In genomic region chr17:29587591-29587990, GRCh38 we compare ENCODE assay signal across 8 cellular contexts. TPM values are rescaled to one million over a fixed set of nuclear protein-coding genes. Genes with fewer than 3 reads are reported as not detected.
A peak's percentile ranks its signal among the peaks of the same experiment; 100 is the strongest.
DNase-seq lines count a peak whose midpoint lies in the region; ATAC-seq and TF ChIP-seq lines count a peak whose summit lies in the region.
"Had no signal": no experiment of that assay in that cellular context is flagged by ENCODE, and none has a peak within 500 bp of the region (broad histone marks: within the 10 kb centered on the region; RNA-seq: fewer than 3 reads in every experiment).

No MANE protein-coding gene starts in this region.

- intact Hi-C loops in HCT116 (cut with micrococcal nuclease), result no loop called here

- H3K4me2 ChIP-seq in HCT116 (ENCODE audit: low read length), result peak overlapping the region; percentile 93

- no TSS peak for BruUV-seq in HCT116 (replicated peaks; lab: Mats Ljungman, UMichigan)

- no peak for TF ChIP-seq POLR2A in HCT116 (IDR thresholded peaks at IDR 0.05; ENCODE audit: borderline replicate concordance, extremely low read depth, insufficient read depth, insufficient read length)

- H3K36me3 Mint-ChIP-seq in WTC11, result peaks cover 11% of the 10 kb centered on the region; the same call in 1 of the 2 replicates

- no peaks in the 10 kb centered on the region for H3K27me3 ChIP-seq in HCT116 (ENCODE audit: insufficient read depth, low read length)

- DNase-seq in HCT116 (ENCODE audit: low read depth, low spot score), result no peak
- DNase-seq in WTC11 (ENCODE audit: low spot score), result no peak
- DNase-seq in fibroblast of the aortic adventitia (ENCODE audit: low read depth), result no peak
- no peak for DNase-seq in NCI-H2081 (lab: John Stamatoyannopoulos, UW)
- no peak for DNase-seq in epidermal melanocyte (ENCODE audit: insufficient read length, low spot score)
- DNase-seq in RKO (ENCODE audit: low spot score), result no peak
- DNase-seq: erythroblast had no signal

- CTCF ChIA-PET in HCT116 (lab: Charles Lee) (no interaction called here), WTC11 (lab: Charles Lee) (interaction anchor here (0.6 to 1.9 kb wide), 9 partner anchors 10 to 442 kb away, joined by 3 to 25 read pairs (median 5); partner anchors contain the start of genes ABHD15 and TP53I13)

- no peaks in the 10 kb centered on the region for H3K9me3 Mint-ChIP-seq in WTC11

- peak overlapping the region; percentile 83; the same call in 1 of the 2 replicates for H3K9ac ChIP-seq in HCT116 (ENCODE audit: low read length)

- H3K4me1 Mint-ChIP-seq in WTC11, result peaks cover 55% of the 10 kb centered on the region

- no peak overlapping the region for H3K27ac Mint-ChIP-seq in WTC11

- H3K9me2 ChIP-seq in HCT116 (ENCODE audit: insufficient read depth), result no peaks in the 10 kb centered on the region

- H3K27ac ChIP-seq in HCT116 (ENCODE audit: low read depth, low read length) (no peak overlapping the region), skin epidermis (peak overlapping the region in 14 of 21 experiments; percentile 43 to 88 (median 80))

- H4K20me1 ChIP-seq in HCT116 (ENCODE audit: insufficient read depth), result no peaks in the 10 kb centered on the region

- peak overlapping the region; percentile 86 to 96 for H3K4me3 ChIP-seq in HCT116 (replicated peaks in 1 of 2; ENCODE audit: low read depth in 1 of 2, low read length in 2 of 2)
- peak overlapping the region; percentile 83 for H3K4me3 ChIP-seq in fibroblast of the aortic adventitia (ENCODE audit: low read depth, low read length)
- peak overlapping the region in 4 of 7 experiments; percentile 50 to 80 (median 75) for H3K4me3 ChIP-seq in skin epidermis

- peaks cover 4% of the 10 kb centered on the region; the same call in 1 of the 2 replicates for H3K27me3 Mint-ChIP-seq in WTC11 (ENCODE audit: low read depth)

- POLR2A ChIA-PET in HCT116 (lab: Charles Lee) (no interaction called here), WTC11 (lab: Charles Lee) (no interaction called here)

- no peaks in the 10 kb centered on the region for H3K9me3 ChIP-seq in HCT116 (ENCODE audit: control insufficient read depth in 1 of 2, insufficient read depth in 1 of 2, low read depth in 1 of 2, low read length in 2 of 2)

- H3K4me3 Mint-ChIP-seq in WTC11, result peak overlapping the region; percentile 79; the same call in 1 of the 2 replicates

- no peak overlapping the region for H2AFZ ChIP-seq in HCT116 (ENCODE audit: low read depth, low read length, poor library complexity, severe bottlenecking)

- no peak for TF ChIP-seq RAD21 in HCT116 (IDR thresholded peaks at IDR 0.05; ENCODE audit: low read depth)

- no peak for TF ChIP-seq CTCF in HCT116 (IDR thresholded peaks at IDR 0.05 in 2 of 3, conservative IDR thresholded peaks at IDR 0.05 in 1 of 3; ENCODE audit: borderline replicate concordance in 1 of 3, insufficient read depth in 1 of 3, low read depth in 2 of 3, low read length in 2 of 3)
- no peak for TF ChIP-seq CTCF in WTC11 (IDR thresholded peaks at IDR 0.05)
- TF ChIP-seq CTCF in fibroblast of the aortic adventitia (IDR thresholded peaks at IDR 0.05; ENCODE audit: insufficient read depth, low read length), result no peak

- ATAC-seq in HCT116 (no peak), WTC11 (no peak)

- peaks cover 29 to 69% of the 10 kb centered on the region in 2 experiments for H3K4me1 ChIP-seq in HCT116 (ENCODE audit: control insufficient read depth in 1 of 2, insufficient read depth in 2 of 2, low read length in 2 of 2)

- RAD21 ChIA-PET in HCT116 (lab: Charles Lee; ENCODE audit: low non-redundant PET in 1 of 2, low total read pairs in 2 of 2, uncharacterized antibody in 2 of 2, unreplicated experiment in 2 of 2), result no interaction called here

- H3K36me3 ChIP-seq in HCT116 (ENCODE audit: control insufficient read depth in 1 of 2, insufficient read depth in 2 of 2, low read length in 2 of 2), result no peaks in the 10 kb centered on the region

- H3K79me2 ChIP-seq in HCT116 (ENCODE audit: insufficient read depth, low read length), result peaks cover 62% of the 10 kb centered on the region

TF ChIP-seq in HCT116, 20 proteins besides CTCF, POLR2A, EP300 and RAD21 (continues in another document):
- TF ChIP-seq REST (IDR thresholded peaks at IDR 0.05; ENCODE audit: low read depth) (no peak), ZNF274 (IDR thresholded peaks at IDR 0.05; ENCODE audit: low read depth, low read length) (no peak), FOSL1 (IDR thresholded peaks at IDR 0.05; ENCODE audit: low read depth) (no peak), EGR1 (IDR thresholded peaks at IDR 0.05; ENCODE audit: low read depth) (no peak), SRF (IDR thresholded peaks at IDR 0.05; ENCODE audit: low read depth) (no peak), TCF7L2 (IDR thresholded peaks at IDR 0.05; ENCODE audit: borderline replicate concordance, extremely low read depth, insufficient read depth, insufficient read length) (no peak)

TF ChIP-seq in WTC11, 78 proteins besides CTCF, POLR2A, EP300 and RAD21 (continues in another document):
- no peak for TF ChIP-seq ESRRA (CRISPR knock-in tag; IDR thresholded peaks at IDR 0.05; ENCODE audit: borderline replicate concordance)
- TF ChIP-seq ZNF416 (CRISPR knock-in tag; IDR thresholded peaks at IDR 0.05), result no peak
- no peak for TF ChIP-seq ZNF396 (CRISPR knock-in tag; IDR thresholded peaks at IDR 0.05; ENCODE audit: borderline replicate concordance)
- no peak for TF ChIP-seq JAZF1 (CRISPR knock-in tag; IDR thresholded peaks at IDR 0.05)
- no peak for TF ChIP-seq TEAD1 (CRISPR knock-in tag; IDR thresholded peaks at IDR 0.05)
- no peak for TF ChIP-seq MAX (CRISPR knock-in tag; IDR thresholded peaks at IDR 0.05)
- TF ChIP-seq ZNF281 (CRISPR knock-in tag; IDR thresholded peaks at IDR 0.05), result no peak
- no peak for TF ChIP-seq CREM (CRISPR knock-in tag; IDR thresholded peaks at IDR 0.05)
- no peak for TF ChIP-seq ZNF121 (CRISPR knock-in tag; IDR thresholded peaks at IDR 0.05)

RNA-seq across cellular contexts. Expression of gene GIT1, which starts 1.9 kb away (rescaled TPM):
- 76.5 TPM for total RNA-seq in HCT116 (2021; ENCODE audit: unreplicated experiment)
- 55.6 and 64.3 TPM in 2 replicates for polyA plus RNA-seq in HCT116 (2012)
- total RNA-seq in WTC11 (2021), result 43.9 to 66.9 TPM (median 45.0 TPM) in 3 replicates
- 22.0 and 38.6 TPM in 2 replicates for total RNA-seq in fibroblast of the aortic adventitia (ENCODE audit: low replicate concordance)

RNA-seq across cellular contexts. Expression of gene ANKRD13B, which starts 5.3 kb away (rescaled TPM):
- total RNA-seq in HCT116 (2021; ENCODE audit: unreplicated experiment) (27.4 TPM), WTC11 (2021) (29.8 to 45.5 TPM (median 32.2 TPM) in 3 replicates), fibroblast of the aortic adventitia (ENCODE audit: low replicate concordance) (7.4 and 14.0 TPM in 2 replicates)
- polyA plus RNA-seq in HCT116 (2012), result 11.6 and 11.9 TPM in 2 replicates

RNA-seq across cellular contexts. Expression of gene TP53I13, which starts 19.1 kb away (rescaled TPM):
- total RNA-seq in HCT116 (2021; ENCODE audit: unreplicated experiment), result 33.3 TPM
- polyA plus RNA-seq in HCT116 (2012), result 41.7 and 44.9 TPM in 2 replicates
- total RNA-seq in WTC11 (2021), result 33.1 to 41.9 TPM (median 36.7 TPM) in 3 replicates
- 24.9 and 41.8 TPM in 2 replicates for total RNA-seq in fibroblast of the aortic adventitia (ENCODE audit: low replicate concordance)

RNA-seq across cellular contexts. Expression of gene ABHD15, which starts 20.8 kb away (rescaled TPM):
- 8.2 TPM for total RNA-seq in HCT116 (2021; ENCODE audit: unreplicated experiment)
- 4.9 and 5.1 TPM in 2 replicates for polyA plus RNA-seq in HCT116 (2012)
- total RNA-seq in WTC11 (2021), result 2.6 to 3.3 TPM (median 2.8 TPM) in 3 replicates
- 5.5 and 15.3 TPM in 2 replicates for total RNA-seq in fibroblast of the aortic adventitia (ENCODE audit: low replicate concordance)

RNA-seq across cellular contexts. Expression of gene CORO6, which starts 35.1 kb away (rescaled TPM):
- total RNA-seq in HCT116 (2021; ENCODE audit: unreplicated experiment) (8.7 TPM), WTC11 (2021) (6.4 to 8.9 TPM (median 7.5 TPM) in 3 replicates), fibroblast of the aortic adventitia (ENCODE audit: low replicate concordance) (5.5 and 8.3 TPM in 2 replicates)
- 9.3 and 11.9 TPM in 2 replicates for polyA plus RNA-seq in HCT116 (2012)
